In genomic region chr6:109007521-109007920, GRCh38 we compare ENCODE assay signal across 9 cellular contexts.
DNase-seq lines count a peak whose midpoint lies in the region; ATAC-seq and TF ChIP-seq lines count a peak whose summit lies in the region.
"Had no signal": no experiment of that assay in that cellular context is flagged by ENCODE, and none has a peak within 500 bp of the region (broad histone marks: within the 10 kb centered on the region; RNA-seq: fewer than 3 reads in every experiment).

No MANE protein-coding gene starts in this region.

- H3K27me3 ChIP-seq in esophagus muscularis mucosa (no peaks in the 10 kb centered on the region), psoas muscle (ENCODE audit: insufficient read depth in 3 of 3, low read length in 2 of 3) (no peaks in the 10 kb centered on the region)

- TF ChIP-seq EP300 in esophagus muscularis mucosa (IDR thresholded peaks at IDR 0.05), result no peak

- no peaks in the 10 kb centered on the region for H3K9me3 ChIP-seq in ES-I3 (ENCODE audit: control insufficient read depth, insufficient read depth, low read length)
- H3K9me3 ChIP-seq in esophagus muscularis mucosa, result no peaks in the 10 kb centered on the region
- H3K9me3 ChIP-seq in psoas muscle, result no peaks in the 10 kb centered on the region

- TF ChIP-seq POLR2A in esophagus muscularis mucosa (IDR thresholded peaks at IDR 0.05; ENCODE audit: low read depth), result no peak

- H3K27ac ChIP-seq in VCaP (peak overlapping the region; percentile 96), esophagus muscularis mucosa (replicated peaks in 1 of 4) (peak overlapping the region; percentile 97), psoas muscle (peak overlapping the region; percentile 97)

- 90% methylated on average over 3 of the region's 3 CpGs for WGBS in esophagus muscularis mucosa
- WGBS in psoas muscle, 3 donors, result 76 to 84% (median 76%) methylated on average over 3 of the region's 3 CpGs

- peak overlapping the region; percentile 92; the same call in 1 of the 2 replicates for H3K9ac ChIP-seq in ES-I3 (ENCODE audit: low read depth, low read length)

- ATAC-seq in psoas muscle (no peak), left colon (no peak), HG03565 (IDR thresholded peaks at IDR 0.05; ENCODE audit: unreplicated experiment) (no peak)

- intact Hi-C loops in esophagus muscularis mucosa (cut with DNase I) (loop anchor here (5.0 to 10.0 kb wide), 3 partner anchors 65 to 453 kb away; partner anchors contain the start of gene CD164), psoas muscle (cut with DNase I) (loop anchor here (5.0 kb wide), 4 partner anchors 50 to 450 kb away; no protein-coding TSS in a partner anchor), left colon (cut with DNase I, micrococcal nuclease) (loop anchor here in 1 of 2 donors (10.0 kb wide), 1 partner anchor 63 kb away; no protein-coding TSS in a partner anchor)

- H3K36me3 ChIP-seq in ES-I3 (ENCODE audit: insufficient read depth, low read length) (no peaks in the 10 kb centered on the region), esophagus muscularis mucosa (no peaks in the 10 kb centered on the region), psoas muscle (ENCODE audit: insufficient read depth in 1 of 2, low read depth in 1 of 2) (no peaks in the 10 kb centered on the region)

- peak overlapping the region; percentile 88 to 95 (median 92) for H3K4me3 ChIP-seq in esophagus muscularis mucosa
- H3K4me3 ChIP-seq in psoas muscle, result peak overlapping the region; percentile 71

- H3K4me1 ChIP-seq in ES-I3 (ENCODE audit: insufficient read depth, low read length) (no peaks in the 10 kb centered on the region), esophagus muscularis mucosa (peaks cover 37 to 83% (median 64%) of the 10 kb centered on the region in 4 donors), psoas muscle (peaks cover 65% of the 10 kb centered on the region)

- no peak for DNase-seq in esophagus muscularis mucosa (ENCODE audit: extremely low spot score)
- no peak for DNase-seq in psoas muscle
- DNase-seq in left colon, result no peak
- no peak for DNase-seq in hepatic stellate cell (ENCODE audit: low spot score)
- no peak for DNase-seq in NCI-H1417 treated with DMSO at 0.1 percent for 48 hours (lab: John Stamatoyannopoulos, UW)
- DNase-seq: NCI-H526 treated with DMSO at 0.1 percent for 48 hours had no signal

- TF ChIP-seq CTCF in VCaP (conservative IDR thresholded peaks at IDR 0.05) (no peak), esophagus muscularis mucosa (IDR thresholded peaks at IDR 0.05) (no peak), psoas muscle (IDR thresholded peaks at IDR 0.05) (no peak)
